15 cellular contexts compared by ENCODE assay signal in the genomic region with DNA sequence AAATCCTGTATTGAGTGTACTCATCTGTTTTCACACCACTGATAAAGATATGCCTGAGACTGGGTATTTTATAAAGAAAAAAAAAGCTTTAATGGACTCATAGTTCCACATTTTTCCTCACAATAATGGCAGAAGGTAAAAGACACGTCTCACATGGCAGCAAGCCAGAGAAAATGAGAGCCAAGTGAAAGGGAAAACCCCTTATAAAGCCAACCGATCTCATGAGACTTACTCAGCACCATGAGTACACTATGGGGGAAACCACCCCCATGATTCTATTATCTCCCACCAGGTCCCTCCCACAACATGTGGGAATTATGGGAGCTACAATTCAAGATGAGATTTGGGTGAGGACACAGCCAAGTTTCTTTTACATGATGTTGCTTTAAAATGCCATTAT.
DNase-seq lines count a peak whose midpoint lies in the region; ATAC-seq lines count a peak whose summit lies in the region.
"Had no signal": no experiment of that assay in that cellular context is flagged by ENCODE, and none has a peak within 500 bp of the region (broad histone marks: within the 10 kb centered on the region; RNA-seq: fewer than 3 reads in every experiment).

No MANE protein-coding gene starts in this region.

- DNase-seq in DMS 273 (lab: John Stamatoyannopoulos, UW; ENCODE audit: unreplicated experiment) (peak; percentile 0), DMS 273 treated with DMSO at 0.1 percent for 48 hours (lab: John Stamatoyannopoulos, UW) (no peak), HT1080 (ENCODE audit: low read depth) (peak; percentile 42), amniotic epithelial cell (ENCODE audit: low read depth) (peak; percentile 13), left colon (peak in 1 of 2 donors; percentile 9), SW 1271 (lab: John Stamatoyannopoulos, UW) (no peak), DMS53 (lab: John Stamatoyannopoulos, UW) (no peak), retina (no peak)
- DNase-seq: CD4-positive, alpha-beta memory T cell; NCI-H1092; NCI-H146; NCI-H2107; NCI-H446; NCI-H748 treated with DMSO at 0.1 percent for 48 hours; PC-9 had no signal

- ATAC-seq in left colon: peak; percentile 32

- intact Hi-C loops in left colon (cut with DNase I, micrococcal nuclease): no loop called here

Comparison
In these comparisons a context has a peak if more than half of its experiments do, and no peak if none do; other contexts are left out.
1. DNase-seq: peak in DMS 273 (single experiment), HT1080 (single experiment) and amniotic epithelial cell (single experiment); none in DMS 273 treated with DMSO at 0.1 percent for 48 hours (single experiment), SW 1271 (0 of 2), DMS53 (single experiment) and retina (single experiment).